In genomic region chr14:80850197-80850814, GRCh38 we compare ENCODE assay signal across 8 cellular contexts.
DNase-seq lines count a peak whose midpoint lies in the region; ATAC-seq and TF ChIP-seq lines count a peak whose summit lies in the region.

No MANE protein-coding gene starts in this region.

- TF ChIP-seq RAD21 in neural cell (conservative IDR thresholded peaks at IDR 0.05) = peak; percentile 91

- no peak overlapping the region for H3K27ac ChIP-seq in colonic mucosa
- no peak overlapping the region for H3K27ac ChIP-seq in neural cell (ENCODE audit: low read length)

- H3K9me2 ChIP-seq in neural cell (ENCODE audit: insufficient read depth, low read length) = no peaks in the 10 kb centered on the region

- no peak for TF ChIP-seq EP300 in neural cell (conservative IDR thresholded peaks at IDR 0.05; ENCODE audit: poor library complexity, severe bottlenecking)

- H3K4me3 ChIP-seq in colonic mucosa (no peak overlapping the region), neural cell (ENCODE audit: low read length) (no peak overlapping the region)

- no peaks in the 10 kb centered on the region for H4K20me1 ChIP-seq in neural cell (ENCODE audit: insufficient read depth)

- H3K36me3 ChIP-seq in colonic mucosa = no peaks in the 10 kb centered on the region
- H3K36me3 ChIP-seq in neural cell (ENCODE audit: insufficient read depth, low read length) = no peaks in the 10 kb centered on the region

- no peaks in the 10 kb centered on the region for H3K4me1 ChIP-seq in colonic mucosa

- H3K27me3 ChIP-seq in colonic mucosa = no peaks in the 10 kb centered on the region
- H3K27me3 ChIP-seq in neural cell (ENCODE audit: insufficient read depth, low read depth, low read length) = no peaks in the 10 kb centered on the region

- H3K79me2 ChIP-seq in neural cell (replicated peaks; ENCODE audit: insufficient read depth, low read length) = no peaks in the 10 kb centered on the region

- H3F3A ChIP-seq in neural cell (ENCODE audit: insufficient read depth, low read length, poor library complexity, severe bottlenecking) = peaks cover 3% of the 10 kb centered on the region

- peak; percentile 16 for DNase-seq in Daoy (ENCODE audit: low read depth)
- DNase-seq in NCI-H345 (lab: John Stamatoyannopoulos, UW) = peak; percentile 27
- DNase-seq in colonic mucosa = no peak
- no peak for DNase-seq in posterior cingulate gyrus
- DNase-seq in head of caudate nucleus = no peak

- TF ChIP-seq CTCF in colonic mucosa (IDR thresholded peaks at IDR 0.05) (peak; percentile 56), neural cell (IDR thresholded peaks at IDR 0.05; ENCODE audit: poor library complexity, severe bottlenecking) (peak; percentile 85)

- H3K9ac ChIP-seq in colonic mucosa (ENCODE audit: low read depth in 2 of 2, low read length in 2 of 2) (no peak overlapping the region), neural cell (ENCODE audit: low read length) (no peak overlapping the region)

- H3K4me2 ChIP-seq in neural cell (ENCODE audit: low read length) = no peak overlapping the region

- H2AFZ ChIP-seq in neural cell (ENCODE audit: low read depth, low read length) = no peak overlapping the region

- ATAC-seq in GM21619 (IDR thresholded peaks at IDR 0.05; ENCODE audit: unreplicated experiment) = peak; percentile 62
- no peak for ATAC-seq in GM21723 (IDR thresholded peaks at IDR 0.05; ENCODE audit: unreplicated experiment)

- H3K9me3 ChIP-seq in colonic mucosa = no peaks in the 10 kb centered on the region
- H3K9me3 ChIP-seq in neural cell (ENCODE audit: low read length) = no peaks in the 10 kb centered on the region

- intact Hi-C loops in colonic mucosa (cut with DNase I) = no loop called here
- intact Hi-C loops in posterior cingulate gyrus (cut with DNase I) = loop anchor here (1.0 kb wide), 1 partner anchor 794 kb away; no protein-coding TSS in a partner anchor
- intact Hi-C loops in head of caudate nucleus (cut with DNase I) = no loop called here

TF ChIP-seq in neural cell, 6 proteins besides CTCF, POLR2A, EP300 and RAD21:
- TF ChIP-seq REST (IDR thresholded peaks at IDR 0.05; ENCODE audit: borderline replicate concordance) (no peak), EZH2 (IDR thresholded peaks at IDR 0.05; ENCODE audit: borderline replicate concordance, insufficient read depth, low read length, poor library complexity, severe bottlenecking) (no peak), MXI1 (conservative IDR thresholded peaks at IDR 0.05; ENCODE audit: poor library complexity, severe bottlenecking) (no peak), POLR2AphosphoS5 (IDR thresholded peaks at IDR 0.05) (no peak), TAF1 (IDR thresholded peaks at IDR 0.05; ENCODE audit: low read depth) (no peak), SMC3 (conservative IDR thresholded peaks at IDR 0.05; ENCODE audit: poor library complexity) (peak; percentile 90)

Comparison
In these comparisons a context has a peak if more than half of its experiments do, and no peak if none do; other contexts are left out.
1. DNase-seq: peak in Daoy (single experiment) and NCI-H345 (single experiment); none in colonic mucosa (single experiment), posterior cingulate gyrus (0 of 10) and head of caudate nucleus (0 of 42).